Comparison of ENCODE assay signal across 19 cellular contexts in genomic region chr17:11485802-11486421, GRCh38.
"Had no signal": no experiment of that assay in that cellular context is flagged by ENCODE, and none has a peak within 500 bp of the region (broad histone marks: within the 10 kb centered on the region; RNA-seq: fewer than 3 reads in every experiment).

No MANE protein-coding gene starts in this region.

- H3K4me3 ChIP-seq: heart left ventricle, sigmoid colon, spleen, upper lobe of left lung had no signal

- H3K9me3 ChIP-seq: heart left ventricle, sigmoid colon, upper lobe of left lung had no signal

- H3K4me3 Mint-ChIP-seq: activated naive CD8-positive, alpha-beta T cell treated with anti-CD3 and anti-CD28 coated beads for 36 hours; activated T-helper 1 cell treated with anti-CD3 and anti-CD28 coated beads, Interleukin-12 subunit alpha, Interleukin-12 subunit beta, Interleukin-2, Interleukin-4 antibody, amounts not matched to agents 30 ng/mL and 10 ng/mL and 1 ng/mL, durations not matched to agents 14 hours and 24 hours and 36 hours; brain; natural killer cell; stimulated activated naive CD8-positive, alpha-beta T cell treated with anti-CD3 and anti-CD28 coated beads, Interleukin-15, amount 100 ng/mL, for 72 hours; T-helper 2 cell treated with Interferon-gamma antibody and Interleukin-4, amounts not matched to agents 5 μg/mL and 100 μg/mL, for 36 hours had no signal

- H3K4me1 Mint-ChIP-seq: activated naive CD8-positive, alpha-beta T cell treated with anti-CD3 and anti-CD28 coated beads for 36 hours; natural killer cell; stimulated activated naive CD8-positive, alpha-beta T cell treated with anti-CD3 and anti-CD28 coated beads, Interleukin-15, amount 100 ng/mL, for 72 hours had no signal

- H3K27ac ChIP-seq: epithelial cell of prostate, heart left ventricle, sigmoid colon, spleen, upper lobe of left lung had no signal

- ATAC-seq: heart left ventricle; left ventricle myocardium superior; natural killer cell; stimulated activated naive CD8-positive, alpha-beta T cell treated with anti-CD3 and anti-CD28 coated beads, Interleukin-15, amount 100 ng/mL, for 72 hours had no signal

- H3K4me1 ChIP-seq: heart left ventricle, spleen, upper lobe of left lung had no signal

- H3K27me3 Mint-ChIP-seq: activated naive CD8-positive, alpha-beta T cell treated with anti-CD3 and anti-CD28 coated beads for 36 hours; stimulated activated naive CD8-positive, alpha-beta T cell treated with anti-CD3 and anti-CD28 coated beads, Interleukin-15, amount 100 ng/mL, for 72 hours had no signal

- H3K9me3 Mint-ChIP-seq: activated naive CD8-positive, alpha-beta T cell treated with anti-CD3 and anti-CD28 coated beads for 36 hours had no signal

- H3K27me3 ChIP-seq: sigmoid colon, spleen, upper lobe of left lung had no signal

- H3K36me3 ChIP-seq: heart left ventricle, sigmoid colon, spleen, upper lobe of left lung had no signal

- H3K27ac Mint-ChIP-seq: activated naive CD8-positive, alpha-beta T cell treated with anti-CD3 and anti-CD28 coated beads for 36 hours; activated T-helper 1 cell treated with anti-CD3 and anti-CD28 coated beads, Interleukin-12 subunit alpha, Interleukin-12 subunit beta, Interleukin-2, Interleukin-4 antibody, amounts not matched to agents 30 ng/mL and 10 ng/mL and 1 ng/mL, durations not matched to agents 14 hours and 24 hours and 36 hours; natural killer cell; T-helper 2 cell treated with Interferon-gamma antibody and Interleukin-4, amounts not matched to agents 5 μg/mL and 100 μg/mL, for 36 hours had no signal

- H3K36me3 Mint-ChIP-seq: activated naive CD8-positive, alpha-beta T cell treated with anti-CD3 and anti-CD28 coated beads for 36 hours; brain; natural killer cell had no signal

- DNase-seq: activated CD4-positive, alpha-beta T cell treated with anti-CD3 and anti-CD28 coated beads, Interleukin-2, amount 50 U/mL, for 1 hour; activated CD8-positive, alpha-beta memory T cell treated with anti-CD3 and anti-CD28 coated beads for 24 hours; activated naive CD8-positive, alpha-beta T cell treated with anti-CD3 and anti-CD28 coated beads for 36 hours; central memory CD4-positive, alpha-beta T cell; cortex of kidney; effector memory CD4-positive, alpha-beta T cell; heart left ventricle; left ventricle myocardium superior; mesendoderm; natural killer cell; nucleus accumbens; sigmoid colon; spleen; stimulated activated naive CD8-positive, alpha-beta T cell treated with anti-CD3 and anti-CD28 coated beads, Interleukin-15, amount 100 ng/mL, for 72 hours had no signal
